Comparison of ENCODE assay signal across 2 cellular contexts in the genomic region with DNA sequence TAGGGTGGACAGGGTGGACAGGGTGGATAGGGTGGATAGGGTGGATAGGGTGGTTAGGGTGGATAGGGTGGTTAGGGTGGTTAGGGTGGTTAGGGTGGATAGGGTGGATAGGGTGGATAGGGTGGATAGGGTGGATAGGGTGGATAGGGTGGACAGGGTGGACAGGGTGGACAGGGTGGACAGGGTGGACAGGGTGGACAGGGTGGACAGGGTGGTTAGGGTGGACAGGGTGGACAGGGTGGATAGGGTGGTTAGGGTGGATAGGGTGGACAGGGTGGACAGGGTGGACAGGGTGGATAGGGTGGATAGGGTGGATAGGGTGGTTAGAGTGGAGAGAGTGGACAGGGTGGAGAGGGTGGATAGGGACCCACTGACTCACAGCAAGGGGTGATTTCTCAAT. TPM values are rescaled to one million over a fixed set of nuclear protein-coding genes. Genes with fewer than 3 reads are reported as not detected.
"Had no signal": no experiment of that assay in that cellular context is flagged by ENCODE, and none has a peak within 500 bp of the region (broad histone marks: within the 10 kb centered on the region; RNA-seq: fewer than 3 reads in every experiment).

No MANE protein-coding gene starts in this region.

RNA-seq across cellular contexts. Expression of a gene that starts 18.9 kb away (rescaled TPM):
- polyA plus RNA-seq: naive thymus-derived CD4-positive, alpha-beta T cell had no signal

RNA-seq across cellular contexts. Expression of a gene that starts 59.0 kb away (rescaled TPM):
- total RNA-seq: mononuclear cell had no signal
- polyA plus RNA-seq: naive thymus-derived CD4-positive, alpha-beta T cell had no signal
